Comparison of ENCODE assay signal across 24 cellular contexts in the genomic region with DNA sequence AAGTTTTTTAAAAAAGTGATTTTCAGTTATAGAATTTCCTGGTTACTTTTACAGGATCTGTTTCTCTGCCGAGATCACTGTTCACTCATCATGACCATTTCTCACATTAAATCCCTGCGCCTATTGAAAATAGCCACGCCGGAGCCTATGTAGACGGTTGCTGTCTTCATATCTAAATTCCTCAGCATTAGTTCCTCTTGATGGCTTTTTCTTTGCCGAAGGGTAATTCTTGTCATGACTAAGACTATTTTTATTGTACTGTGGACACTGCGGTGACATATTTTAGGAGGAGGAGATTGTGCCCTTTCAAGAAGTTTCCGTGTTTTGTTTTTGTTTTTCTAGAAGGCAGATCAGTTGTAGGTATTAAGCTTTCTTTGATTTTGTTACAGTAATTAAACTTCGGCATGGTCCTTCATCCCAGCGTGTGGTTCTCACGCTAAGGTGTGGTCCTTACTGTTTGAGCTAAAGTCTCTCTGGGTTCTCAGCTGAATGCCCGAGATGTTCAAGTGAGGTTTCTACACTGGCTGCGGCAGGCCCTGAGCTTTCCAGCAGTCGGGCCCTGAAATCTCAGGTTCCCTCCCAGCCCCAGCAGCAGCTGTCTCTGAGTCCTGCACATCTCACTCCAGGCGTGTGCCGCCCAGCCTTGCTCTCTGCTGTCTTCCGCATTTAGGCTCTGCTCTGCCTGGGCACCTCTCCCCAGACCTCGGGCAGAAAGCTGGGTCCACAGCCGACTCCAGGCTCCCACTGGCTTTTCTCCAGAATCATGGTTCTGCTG.
"Had no signal": no experiment of that assay in that cellular context is flagged by ENCODE, and none has a peak within 500 bp of the region (broad histone marks: within the 10 kb centered on the region; RNA-seq: fewer than 3 reads in every experiment).

No MANE protein-coding gene starts in this region.

- FAIRE-seq: endometrium, islet of Langerhans had no signal

- H3K9ac ChIP-seq: neural progenitor cell, parathyroid adenoma had no signal

- H3K36me3 ChIP-seq: gastrocnemius medialis, heart right ventricle, neural progenitor cell, prostate gland, stomach, thoracic aorta had no signal

- H3K9me3 Mint-ChIP-seq: natural killer cell treated with Interleukin-12 subunit alpha and Interleukin-12 subunit beta and Interleukin-15 and Interleukin-18, amount 100 ng/mL, for 72 hours had no signal

- H3K4me1 ChIP-seq: gastrocnemius medialis, heart right ventricle, neural progenitor cell, parathyroid adenoma, prostate gland, stomach had no signal

- H2AFZ ChIP-seq: neural progenitor cell, parathyroid adenoma had no signal

- H3K27ac Mint-ChIP-seq: natural killer cell treated with Interleukin-12 subunit alpha and Interleukin-12 subunit beta and Interleukin-15 and Interleukin-18, amount 100 ng/mL, for 72 hours; neural progenitor cell had no signal

- H3K4me2 ChIP-seq: neural progenitor cell had no signal

- H3K27me3 ChIP-seq: neural progenitor cell had no signal

- H3K27ac ChIP-seq: gastrocnemius medialis, heart right ventricle, neural progenitor cell, parathyroid adenoma, prostate gland, skin epidermis, stomach, thoracic aorta had no signal

- H3K9me3 ChIP-seq: gastrocnemius medialis, prostate gland, thoracic aorta had no signal

- H3K36me3 Mint-ChIP-seq: natural killer cell treated with Interleukin-12 subunit alpha and Interleukin-12 subunit beta and Interleukin-15 and Interleukin-18, amount 100 ng/mL, for 72 hours; neural progenitor cell had no signal

- ATAC-seq: esophagus mucosa, gastrocnemius medialis, heart right ventricle, left lobe of liver, mucosa of descending colon, sciatic nerve had no signal

- DNase-seq: effector memory CD4-positive, alpha-beta T cell; gastrocnemius medialis; heart right ventricle; hypothalamus; mammary epithelial cell; mucosa of descending colon; nucleus accumbens; stimulated activated CD4-positive, alpha-beta T cell treated with anti-CD3 and anti-CD28 coated beads, Interleukin-2, amount 100 ng/mL, for 24 hours; stimulated activated CD4-positive, alpha-beta T cell treated with anti-CD3 and anti-CD28 coated beads, Interleukin-4, amount 100 ng/mL, for 4 hours; stimulated activated naive CD4-positive, alpha-beta T cell; stomach; substantia nigra; trophoblast cell had no signal

- H3K79me2 ChIP-seq: parathyroid adenoma had no signal

- H3K4me1 Mint-ChIP-seq: neural progenitor cell had no signal

- H3K4me3 Mint-ChIP-seq: natural killer cell treated with Interleukin-12 subunit alpha and Interleukin-12 subunit beta and Interleukin-15 and Interleukin-18, amount 100 ng/mL, for 72 hours; neural progenitor cell had no signal

- H3K4me3 ChIP-seq: gastrocnemius medialis, heart right ventricle, mucosa of descending colon, neural progenitor cell, prostate gland, skin epidermis, stomach, thoracic aorta had no signal
